In the genomic region with DNA sequence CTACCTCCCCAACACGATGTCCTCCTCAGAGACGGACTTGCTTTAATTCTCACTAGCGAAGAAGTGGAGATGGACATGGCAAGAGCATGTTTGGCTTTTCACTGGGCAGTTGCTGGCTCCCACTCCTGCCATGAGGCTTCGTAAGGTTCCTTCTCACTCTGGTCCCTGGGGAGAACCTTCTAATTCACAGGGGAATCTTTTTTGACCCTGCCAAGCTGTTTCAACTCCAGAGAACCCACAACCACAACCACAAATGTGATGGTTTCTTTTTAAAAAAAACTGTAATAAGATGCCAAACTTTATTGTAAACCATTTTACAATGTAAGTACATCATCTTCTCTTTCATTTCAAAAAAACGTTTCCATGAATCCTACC, we compare ENCODE assay signal across 20 cellular contexts. TPM values are rescaled to one million over a fixed set of nuclear protein-coding genes. Genes with fewer than 3 reads are reported as not detected.
"Had no signal": no experiment of that assay in that cellular context is flagged by ENCODE, and none has a peak within 500 bp of the region (broad histone marks: within the 10 kb centered on the region; RNA-seq: fewer than 3 reads in every experiment).

No MANE protein-coding gene starts in this region.

- H3K9me3 Mint-ChIP-seq: activated B cell treated with CpG ODN at 0.5 μM for 24 hours; activated naive CD4-positive, alpha-beta T cell treated with anti-CD3 and anti-CD28 coated beads for 36 hours; naive B cell; stimulated activated naive CD8-positive, alpha-beta T cell treated with anti-CD3 and anti-CD28 coated beads, Interleukin-15, Interleukin-2, amounts not matched to agents 100 ng/mL and 50 ng/mL, for 24 hours had no signal

- FAIRE-seq: colon, endothelial cell of umbilical vein, TTC549 had no signal

- H3K4me3 Mint-ChIP-seq: activated B cell treated with CpG ODN at 0.5 μM for 24 hours; activated naive CD4-positive, alpha-beta T cell treated with anti-CD3 and anti-CD28 coated beads for 36 hours; naive B cell; stimulated activated naive CD8-positive, alpha-beta T cell treated with anti-CD3 and anti-CD28 coated beads, Interleukin-15, Interleukin-2, amounts not matched to agents 100 ng/mL and 50 ng/mL, for 24 hours had no signal

- H3K27ac Mint-ChIP-seq: activated B cell treated with CpG ODN at 0.5 μM for 24 hours; activated naive CD4-positive, alpha-beta T cell treated with anti-CD3 and anti-CD28 coated beads for 36 hours; stimulated activated naive CD8-positive, alpha-beta T cell treated with anti-CD3 and anti-CD28 coated beads, Interleukin-15, Interleukin-2, amounts not matched to agents 100 ng/mL and 50 ng/mL, for 24 hours had no signal

- ATAC-seq: foreskin keratinocyte, left colon had no signal

- H3K36me3 ChIP-seq: cardiac muscle cell, SJSA1 had no signal

- H3K27me3 Mint-ChIP-seq: activated B cell treated with CpG ODN at 0.5 μM for 24 hours; naive B cell; stimulated activated naive CD8-positive, alpha-beta T cell treated with anti-CD3 and anti-CD28 coated beads, Interleukin-15, Interleukin-2, amounts not matched to agents 100 ng/mL and 50 ng/mL, for 24 hours had no signal

- DNase-seq: activated B cell treated with CpG ODN at 0.5 μM for 24 hours; activated CD4-positive, alpha-beta T cell treated with anti-CD3 and anti-CD28 coated beads, Interleukin-2, amount 50 U/mL, for 1 hour; activated CD8-positive, alpha-beta memory T cell treated with anti-CD3 and anti-CD28 coated beads for 24 hours; activated naive CD4-positive, alpha-beta T cell treated with anti-CD3 and anti-CD28 coated beads for 36 hours; activated T-cell treated with anti-CD3 and anti-CD28 coated beads for 4 hours; foreskin keratinocyte; head of caudate nucleus; left colon; naive B cell; posterior cingulate gyrus had no signal

- H3K4me3 ChIP-seq: cardiac muscle cell, SJSA1 had no signal

- H3K4me1 ChIP-seq: foreskin keratinocyte had no signal

- H3K9me3 ChIP-seq: SJSA1 had no signal

- H3K27me3 ChIP-seq: cardiac muscle cell, foreskin keratinocyte, SJSA1 had no signal

- H3K27ac ChIP-seq: cardiac muscle cell, foreskin keratinocyte, SJSA1 had no signal

- H3K4me1 Mint-ChIP-seq: activated B cell treated with CpG ODN at 0.5 μM for 24 hours had no signal

RNA-seq across cellular contexts. Expression of a gene that starts 1.6 kb away (rescaled TPM):
- total RNA-seq: cardiac muscle cell, SJSA1 had no signal
- polyA plus RNA-seq: cardiac muscle cell had no signal

RNA-seq across cellular contexts. Expression of a gene that starts 6.0 kb away (rescaled TPM):
- total RNA-seq: SJSA1 had no signal

RNA-seq across cellular contexts. Expression of a gene that starts 41.9 kb away (rescaled TPM):
- total RNA-seq: activated B cell treated with CpG ODN at 0.5 μM for 24 hours; activated naive CD4-positive, alpha-beta T cell treated with anti-CD3 and anti-CD28 coated beads for 36 hours; endothelial cell of umbilical vein; foreskin keratinocyte; T-helper 2 cell treated with Interferon-gamma antibody and Interleukin-4, amounts not matched to agents 100 ng/mL and 5 ng/mL, for 36 hours; temporal lobe had no signal
- polyA plus RNA-seq: endothelial cell of umbilical vein, foreskin keratinocyte had no signal

RNA-seq across cellular contexts. Expression of a gene that starts 59.1 kb away (rescaled TPM):
- total RNA-seq: activated naive CD4-positive, alpha-beta T cell treated with anti-CD3 and anti-CD28 coated beads for 36 hours; cardiac muscle cell; endothelial cell of umbilical vein; foreskin keratinocyte; left colon; lung microvascular endothelial cell; SJSA1; T-helper 2 cell treated with Interferon-gamma antibody and Interleukin-4, amounts not matched to agents 100 ng/mL and 5 ng/mL, for 36 hours; temporal lobe; ureter had no signal
- polyA plus RNA-seq: endothelial cell of umbilical vein, foreskin keratinocyte had no signal
